Comparison of ENCODE assay signal across 1 cellular context in the genomic region with DNA sequence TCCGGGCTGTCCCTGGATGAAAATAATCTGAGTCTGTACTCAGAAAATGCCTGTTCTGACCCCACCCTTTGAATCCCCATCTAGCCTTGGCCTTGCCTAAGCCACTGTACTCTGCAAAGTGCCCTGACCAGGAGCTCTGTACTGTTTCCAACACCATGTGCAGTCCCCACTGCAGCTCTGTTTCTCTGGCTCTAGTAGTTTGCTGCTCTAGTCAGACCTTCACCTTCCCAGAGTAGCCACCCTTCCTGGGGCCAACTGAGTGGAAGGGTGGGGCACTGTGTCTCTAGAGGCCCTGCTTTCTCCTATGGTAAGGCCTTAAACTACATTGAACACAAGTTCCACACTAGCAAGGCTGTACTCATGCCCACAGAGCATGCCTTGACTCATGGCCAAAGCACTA.
TF ChIP-seq lines count a peak whose summit lies in the region.

No MANE protein-coding gene starts in this region.

TF ChIP-seq in K562, 482 proteins besides CTCF, POLR2A, EP300 and RAD21:
- TF ChIP-seq ESRRB (CRISPR knock-in tag; IDR thresholded peaks at IDR 0.05; ENCODE audit: borderline replicate concordance) (no peak), ZNF707 (CRISPR knock-in tag; conservative IDR thresholded peaks at IDR 0.05) (no peak), ZSCAN29 (IDR thresholded peaks at IDR 0.05) (no peak), RHOXF2B (CRISPR knock-in tag; conservative IDR thresholded peaks at IDR 0.05) (no peak), NCOA4 (IDR thresholded peaks at IDR 0.05; ENCODE audit: partially characterized antibody) (no peak), CAMTA2 (CRISPR knock-in tag; conservative IDR thresholded peaks at IDR 0.05) (no peak), LEF1 (IDR thresholded peaks at IDR 0.05) (no peak), ARHGAP35 (IDR thresholded peaks at IDR 0.05; ENCODE audit: partially characterized antibody) (no peak), XRCC4 (IDR thresholded peaks at IDR 0.05; ENCODE audit: extremely low read depth, insufficient read depth, insufficient read length) (no peak)
- TF ChIP-seq, protein P1, sequence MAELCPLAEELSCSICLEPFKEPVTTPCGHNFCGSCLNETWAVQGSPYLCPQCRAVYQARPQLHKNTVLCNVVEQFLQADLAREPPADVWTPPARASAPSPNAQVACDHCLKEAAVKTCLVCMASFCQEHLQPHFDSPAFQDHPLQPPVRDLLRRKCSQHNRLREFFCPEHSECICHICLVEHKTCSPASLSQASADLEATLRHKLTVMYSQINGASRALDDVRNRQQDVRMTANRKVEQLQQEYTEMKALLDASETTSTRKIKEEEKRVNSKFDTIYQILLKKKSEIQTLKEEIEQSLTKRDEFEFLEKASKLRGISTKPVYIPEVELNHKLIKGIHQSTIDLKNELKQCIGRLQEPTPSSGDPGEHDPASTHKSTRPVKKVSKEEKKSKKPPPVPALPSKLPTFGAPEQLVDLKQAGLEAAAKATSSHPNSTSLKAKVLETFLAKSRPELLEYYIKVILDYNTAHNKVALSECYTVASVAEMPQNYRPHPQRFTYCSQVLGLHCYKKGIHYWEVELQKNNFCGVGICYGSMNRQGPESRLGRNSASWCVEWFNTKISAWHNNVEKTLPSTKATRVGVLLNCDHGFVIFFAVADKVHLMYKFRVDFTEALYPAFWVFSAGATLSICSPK (IDR thresholded peaks at IDR 0.05; ENCODE audit: borderline replicate concordance), result no peak
- TF ChIP-seq, protein P2, sequence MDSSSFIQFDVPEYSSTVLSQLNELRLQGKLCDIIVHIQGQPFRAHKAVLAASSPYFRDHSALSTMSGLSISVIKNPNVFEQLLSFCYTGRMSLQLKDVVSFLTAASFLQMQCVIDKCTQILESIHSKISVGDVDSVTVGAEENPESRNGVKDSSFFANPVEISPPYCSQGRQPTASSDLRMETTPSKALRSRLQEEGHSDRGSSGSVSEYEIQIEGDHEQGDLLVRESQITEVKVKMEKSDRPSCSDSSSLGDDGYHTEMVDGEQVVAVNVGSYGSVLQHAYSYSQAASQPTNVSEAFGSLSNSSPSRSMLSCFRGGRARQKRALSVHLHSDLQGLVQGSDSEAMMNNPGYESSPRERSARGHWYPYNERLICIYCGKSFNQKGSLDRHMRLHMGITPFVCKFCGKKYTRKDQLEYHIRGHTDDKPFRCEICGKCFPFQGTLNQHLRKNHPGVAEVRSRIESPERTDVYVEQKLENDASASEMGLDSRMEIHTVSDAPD (CRISPR knock-in tag; IDR thresholded peaks at IDR 0.05), result no peak
